Comparison of ENCODE assay signal across 12 cellular contexts in genomic region chr17:76597156-76598003, GRCh38. TPM values are rescaled to one million over a fixed set of nuclear protein-coding genes. Genes with fewer than 3 reads are reported as not detected.
DNase-seq lines count a peak whose midpoint lies in the region; ATAC-seq, FAIRE-seq and TF ChIP-seq lines count a peak whose summit lies in the region.
"Had no signal": no experiment of that assay in that cellular context is flagged by ENCODE, and none has a peak within 500 bp of the region (broad histone marks: within the 10 kb centered on the region; RNA-seq: fewer than 3 reads in every experiment).

No MANE protein-coding gene starts in this region.

- DNase-seq in DMS 273 (lab: John Stamatoyannopoulos, UW; ENCODE audit: unreplicated experiment) (peak; percentile 47), DMS 273 treated with DMSO at 0.1 percent for 48 hours (lab: John Stamatoyannopoulos, UW) (no peak), NCI-H2107 (lab: John Stamatoyannopoulos, UW) (peak; percentile 72), bronchial epithelial cell (ENCODE audit: low read depth) (peak; percentile 100), sciatic nerve (ENCODE audit: low spot score) (no peak), COLO829 (ENCODE audit: low spot score) (no peak)
- DNase-seq in activated T-cell treated with anti-CD3 and anti-CD28 coated beads, Interleukin-2, amount 50 U/mL, for 4 hours = no peak
- DNase-seq: activated CD8-positive, alpha-beta memory T cell treated with anti-CD3 and anti-CD28 coated beads, Interleukin-2, amount 10 ng/mL, durations not matched to agents 7 days and 5 days; nephron progenitor cell had no signal

- no peak overlapping the region for H3K4me3 ChIP-seq in bronchial epithelial cell (ENCODE audit: low read depth, low read length)

- H3K4me3 Mint-ChIP-seq in activated T-cell treated with anti-CD3 and anti-CD28 coated beads, Interleukin-2, amount 50 U/mL, for 4 hours = no peak overlapping the region
- H3K4me3 Mint-ChIP-seq: activated CD8-positive, alpha-beta memory T cell treated with anti-CD3 and anti-CD28 coated beads, Interleukin-2, amount 10 ng/mL, durations not matched to agents 7 days and 5 days; nephron progenitor cell; T-helper 1 cell treated with Interleukin-12 subunit alpha and Interleukin-12 subunit beta and Interleukin-4 antibody, amounts not matched to agents 30 μg/mL and 1 μg/mL, for 36 hours had no signal

- H3K9me3 Mint-ChIP-seq in activated T-cell treated with anti-CD3 and anti-CD28 coated beads, Interleukin-2, amount 50 U/mL, for 4 hours = no peaks in the 10 kb centered on the region
- H3K9me3 Mint-ChIP-seq: nephron progenitor cell had no signal

- peaks cover 15% of the 10 kb centered on the region for H3K4me1 Mint-ChIP-seq in activated T-cell treated with anti-CD3 and anti-CD28 coated beads, Interleukin-2, amount 50 U/mL, for 4 hours (ENCODE audit: low read depth)

- no peaks in the 10 kb centered on the region for H3K27me3 Mint-ChIP-seq in activated T-cell treated with anti-CD3 and anti-CD28 coated beads, Interleukin-2, amount 50 U/mL, for 4 hours (ENCODE audit: low read depth)

- intact Hi-C loops in sciatic nerve (cut with DNase I) = no loop called here

- TF ChIP-seq CTCF in bronchial epithelial cell (IDR thresholded peaks at IDR 0.05; ENCODE audit: insufficient read depth, low read length, severe bottlenecking) = no peak

- H3K36me3 ChIP-seq in bronchial epithelial cell (ENCODE audit: control insufficient read depth, insufficient read depth, low read length) = no peaks in the 10 kb centered on the region

- H3K36me3 Mint-ChIP-seq in activated T-cell treated with anti-CD3 and anti-CD28 coated beads, Interleukin-2, amount 50 U/mL, for 4 hours (ENCODE audit: insufficient read depth) = no peaks in the 10 kb centered on the region
- H3K36me3 Mint-ChIP-seq: activated CD8-positive, alpha-beta memory T cell treated with anti-CD3 and anti-CD28 coated beads, Interleukin-2, amount 10 ng/mL, durations not matched to agents 7 days and 5 days had no signal

- FAIRE-seq in bronchial epithelial cell (lab: Jason Lieb, UNC) = peak; percentile 85
- FAIRE-seq: endothelial cell of umbilical vein had no signal

- H3K27me3 ChIP-seq in bronchial epithelial cell (ENCODE audit: control insufficient read depth, insufficient read depth, low read length) = no peaks in the 10 kb centered on the region

- peak; percentile 44 for ATAC-seq in sciatic nerve
- ATAC-seq in GM21526 (IDR thresholded peaks at IDR 0.05; ENCODE audit: low FRiP score, unreplicated experiment) = no peak
- ATAC-seq in activated T-cell treated with anti-CD3 and anti-CD28 coated beads, Interleukin-2, amount 50 U/mL, for 4 hours = no peak
- ATAC-seq: activated CD8-positive, alpha-beta memory T cell treated with anti-CD3 and anti-CD28 coated beads, Interleukin-2, amount 10 ng/mL, durations not matched to agents 7 days and 5 days had no signal

RNA-seq across cellular contexts. Expression of gene ST6GALNAC2, which starts 11.7 kb away (rescaled TPM):
- total RNA-seq in bronchial epithelial cell (38.4 and 64.4 TPM in 2 replicates), sciatic nerve (104 TPM)
- not detected for total RNA-seq in activated T-cell treated with anti-CD3 and anti-CD28 coated beads, Interleukin-2, amount 50 U/mL, for 4 hours
- total RNA-seq: activated CD8-positive, alpha-beta memory T cell treated with anti-CD3 and anti-CD28 coated beads, Interleukin-2, amount 10 ng/mL, durations not matched to agents 7 days and 5 days had no signal

RNA-seq across cellular contexts. Expression of gene ST6GALNAC1, which starts 46.2 kb away (rescaled TPM):
- total RNA-seq in bronchial epithelial cell = 5.0 and 10.8 TPM in 2 replicates
- 1.8 TPM for total RNA-seq in sciatic nerve
- total RNA-seq in activated T-cell treated with anti-CD3 and anti-CD28 coated beads, Interleukin-2, amount 50 U/mL, for 4 hours = 1 to 10 TPM in 1 of 3 donors, under 1 TPM in 2; 0.57 to 1.1 (median 0.63) TPM
- total RNA-seq: activated CD8-positive, alpha-beta memory T cell treated with anti-CD3 and anti-CD28 coated beads, Interleukin-2, amount 10 ng/mL, durations not matched to agents 7 days and 5 days had no signal

RNA-seq across cellular contexts. Expression of gene PRCD, which starts 57.5 kb away (rescaled TPM):
- total RNA-seq in bronchial epithelial cell (0.13 TPM in 1 of 2 replicates, not detected in the other), sciatic nerve (9.8 TPM)
- total RNA-seq in activated T-cell treated with anti-CD3 and anti-CD28 coated beads, Interleukin-2, amount 50 U/mL, for 4 hours = not detected
- total RNA-seq: activated CD8-positive, alpha-beta memory T cell treated with anti-CD3 and anti-CD28 coated beads, Interleukin-2, amount 10 ng/mL, durations not matched to agents 7 days and 5 days; endothelial cell of umbilical vein had no signal

RNA-seq across cellular contexts. Expression of gene CYGB, which starts 59.9 kb away (rescaled TPM):
- total RNA-seq in bronchial epithelial cell = 2.1 and 2.3 TPM in 2 replicates
- 57.7 TPM for total RNA-seq in sciatic nerve
- not detected for total RNA-seq in activated T-cell treated with anti-CD3 and anti-CD28 coated beads, Interleukin-2, amount 50 U/mL, for 4 hours
- total RNA-seq: activated CD8-positive, alpha-beta memory T cell treated with anti-CD3 and anti-CD28 coated beads, Interleukin-2, amount 10 ng/mL, durations not matched to agents 7 days and 5 days had no signal

Comparison
In these comparisons a context has a peak if more than half of its experiments do, and no peak if none do; other contexts are left out.
1. DNase-seq: peak in DMS 273 (single experiment), NCI-H2107 (single experiment) and bronchial epithelial cell (single experiment); none in DMS 273 treated with DMSO at 0.1 percent for 48 hours (single experiment), sciatic nerve (single experiment), COLO829 (single experiment) and activated T-cell treated with anti-CD3 and anti-CD28 coated beads, Interleukin-2, amount 50 U/mL, for 4 hours (single experiment).
2. RNA of gene ST6GALNAC2, which starts 11.7 kb away (total RNA-seq): 104 TPM in sciatic nerve (single experiment) and 38.4 to 64.4 TPM in bronchial epithelial cell; not detected in activated T-cell treated with anti-CD3 and anti-CD28 coated beads, Interleukin-2, amount 50 U/mL, for 4 hours; every median in the first group is over 10 times any median in the second.